Comparison of ENCODE assay signal across 1 cellular context in the genomic region with DNA sequence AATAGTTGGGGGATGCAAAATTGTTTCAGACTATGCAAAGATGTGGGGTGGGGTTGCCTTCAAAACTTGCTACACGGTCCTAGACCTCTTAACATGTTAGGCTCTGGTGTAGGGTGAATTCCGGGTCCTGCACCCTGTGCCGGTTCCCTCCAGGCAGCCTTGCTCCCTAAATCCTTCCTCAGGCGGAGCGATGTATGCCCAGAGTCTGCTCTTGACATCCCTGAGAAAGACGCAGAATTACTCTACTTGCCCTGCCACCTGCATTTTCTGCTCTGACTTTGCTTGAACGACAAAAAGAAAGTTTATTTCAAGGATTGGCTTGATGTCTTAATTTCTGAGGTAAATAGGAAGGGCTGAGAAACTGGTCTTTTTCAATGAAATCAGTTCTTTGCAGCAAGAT.
TF ChIP-seq lines count a peak whose summit lies in the region.

No MANE protein-coding gene starts in this region.

TF ChIP-seq in IMR-90, 13 proteins besides CTCF, POLR2A, EP300 and RAD21 (continued from another document):
- TF ChIP-seq ELK1 (IDR thresholded peaks at IDR 0.05; ENCODE audit: borderline replicate concordance, low read depth, low read length) (no peak), MAFK (IDR thresholded peaks at IDR 0.05; ENCODE audit: low read depth, low read length) (no peak), RCOR1 (IDR thresholded peaks at IDR 0.05; ENCODE audit: insufficient replicate concordance, low read length) (no peak), RFX5 (IDR thresholded peaks at IDR 0.05; ENCODE audit: low read depth, low read length) (no peak), MAZ (IDR thresholded peaks at IDR 0.05; ENCODE audit: borderline replicate concordance, low read depth, low read length) (no peak)
- TF ChIP-seq, protein P1, sequence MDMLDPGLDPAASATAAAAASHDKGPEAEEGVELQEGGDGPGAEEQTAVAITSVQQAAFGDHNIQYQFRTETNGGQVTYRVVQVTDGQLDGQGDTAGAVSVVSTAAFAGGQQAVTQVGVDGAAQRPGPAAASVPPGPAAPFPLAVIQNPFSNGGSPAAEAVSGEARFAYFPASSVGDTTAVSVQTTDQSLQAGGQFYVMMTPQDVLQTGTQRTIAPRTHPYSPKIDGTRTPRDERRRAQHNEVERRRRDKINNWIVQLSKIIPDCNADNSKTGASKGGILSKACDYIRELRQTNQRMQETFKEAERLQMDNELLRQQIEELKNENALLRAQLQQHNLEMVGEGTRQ (IDR thresholded peaks at IDR 0.05; ENCODE audit: low read depth, low read length) = no peak
